In genomic region chr5:95284512-95285405, GRCh38 we compare ENCODE assay signal across 1 cellular context.
TF ChIP-seq lines count a peak whose summit lies in the region.

Gene MCTP1, minus strand, starts transcription at chr5:95285094.

TF ChIP-seq in H1, 55 proteins besides CTCF, POLR2A, EP300 and RAD21 (continued from another document):
- TF ChIP-seq HDAC2 (IDR thresholded peaks at IDR 0.05; ENCODE audit: borderline replicate concordance in 1 of 2, low read depth in 2 of 2, low read length in 2 of 2) (0 out of 4 replicates have a peak, but pooled peaks of 1 of the 2 experiments have one; percentile 11), EZH2 (IDR thresholded peaks at IDR 0.05; ENCODE audit: low read depth, low read length, severe bottlenecking) (peak; percentile 60), CEBPB (IDR thresholded peaks at IDR 0.05; ENCODE audit: low read depth, low read length) (no peak), CBX5 (IDR thresholded peaks at IDR 0.05; ENCODE audit: low read depth, low read length) (no peak)
